30 cellular contexts compared by ENCODE assay signal in genomic region chr7:26538216-26538615, GRCh38.
"Had no signal": no experiment of that assay in that cellular context is flagged by ENCODE, and none has a peak within 500 bp of the region (broad histone marks: within the 10 kb centered on the region; RNA-seq: fewer than 3 reads in every experiment).

No MANE protein-coding gene starts in this region.

- ATAC-seq: activated CD8-positive, alpha-beta memory T cell treated with anti-CD3 and anti-CD28 coated beads, Interleukin-2, amount 10 ng/mL, durations not matched to agents 7 days and 5 days had no signal

- DNase-seq: activated CD4-positive, alpha-beta memory T cell treated with anti-CD3 and anti-CD28 coated beads, Interleukin-2, amount 10 ng/mL, durations not matched to agents 7 days and 5 days; activated CD4-positive, alpha-beta T cell treated with anti-CD3 and anti-CD28 coated beads for 1 hour; activated CD4-positive, alpha-beta T cell treated with anti-CD3 and anti-CD28 coated beads for 48 hours; activated CD4-positive, CD25-positive, alpha-beta regulatory T cell; activated CD8-positive, alpha-beta memory T cell treated with anti-CD3 and anti-CD28 coated beads for 24 hours; activated CD8-positive, alpha-beta memory T cell treated with anti-CD3 and anti-CD28 coated beads, Interleukin-2, amount 10 ng/mL, durations not matched to agents 7 days and 5 days; activated CD8-positive, alpha-beta memory T cell treated with anti-CD3 and anti-CD28 coated beads, Interleukin-2, amount 50 U/mL, for 48 hours; activated effector memory CD4-positive, alpha-beta T cell treated with Interleukin-2 at 50 U/mL for 16 hours; activated naive CD4-positive, alpha-beta T cell treated with anti-CD3 and anti-CD28 coated beads, Interleukin-2, amount 50 U/mL, for 16 hours; activated naive CD8-positive, alpha-beta T cell treated with anti-CD3 and anti-CD28 coated beads for 36 hours; activated T-cell treated with anti-CD3 and anti-CD28 coated beads, Interleukin-2, amount 50 U/mL, for 48 hours; amniotic stem cell; aorta; brain microvascular endothelial cell; central memory CD4-positive, alpha-beta T cell; NCI-H1048; NCI-H1105 treated with DMSO at 0.1 percent for 48 hours; NCI-H1436; NCI-H1694; NCI-H2029; NCI-H2107; NCI-H226; NCI-H446 treated with DMSO at 0.1 percent for 48 hours; NCI-H524; Right ventricle myocardium superior; SW 1271; T-helper 1 cell; T-helper 2 cell; T-helper 9 cell; WERI-Rb-1 had no signal
